ENCODE assay signal across 8 cellular contexts in genomic region chr21:25790122-25790951, GRCh38. TPM values are rescaled to one million over a fixed set of nuclear protein-coding genes. Genes with fewer than 3 reads are reported as not detected.
DNase-seq lines count a peak whose midpoint lies in the region; ATAC-seq, FAIRE-seq and TF ChIP-seq lines count a peak whose summit lies in the region.

No MANE protein-coding gene starts in this region.

- H3K27me3 ChIP-seq in pancreas = no peaks in the 10 kb centered on the region

- TF ChIP-seq POLR2A in A549 (IDR thresholded peaks at IDR 0.05; ENCODE audit: low read length) (no peak), lower leg skin (IDR thresholded peaks at IDR 0.05) (no peak)

- intact Hi-C loops in pancreas (cut with DNase I) (no loop called here), lower leg skin (cut with DNase I; ENCODE audit: low total_unique reads) (no loop called here)

- H3K27ac ChIP-seq in A549 = peak overlapping the region; percentile 50 to 62; a peak in 5 of 6 replicates
- H3K27ac ChIP-seq in pancreas = peak overlapping the region in 2 of 4 donors; percentile 25 to 33

- POLR2A ChIA-PET in A549 (lab: Yijun Ruan, JAX) = no interaction called here

- peak; percentile 26 to 32; a peak in 3 of 5 replicates for TF ChIP-seq RAD21 in A549 (conservative IDR thresholded peaks at IDR 0.05 in 1 of 2, IDR thresholded peaks at IDR 0.05 in 1 of 2)

- H3K9me3 ChIP-seq in A549 (no peaks in the 10 kb centered on the region), pancreas (no peaks in the 10 kb centered on the region)

- ATAC-seq in A549 (peak; percentile 86), HG02642 (IDR thresholded peaks at IDR 0.05; ENCODE audit: poor library complexity, unreplicated experiment) (peak; percentile 75), pancreas (peak; percentile 80 to 94 (median 90))

- H3K4me3 ChIP-seq in A549 (peak overlapping the region; percentile 36; the same call in 2 of the 3 replicates), pancreas (peak overlapping the region in 2 of 4 donors; percentile 20 to 43), lower leg skin (ENCODE audit: low read depth, poor library complexity, severe bottlenecking) (no peak overlapping the region)

- WGBS in A549 (ENCODE audit: missing lambda C conversion rate) = 28% methylated on average over 7 of the region's 7 CpGs
- WGBS in pancreas, 2 donors = 5% methylated on average over 7 of the region's 7 CpGs
- WGBS in lower leg skin, 2 donors = 16 to 21% methylated on average over 7 of the region's 7 CpGs

- FAIRE-seq in A549 (lab: Jason Lieb, UNC) (no peak), pancreas (lab: Jason Lieb, UNC) (no peak)

- H3K36me3 ChIP-seq in pancreas = no peaks in the 10 kb centered on the region

- CTCF ChIA-PET in A549 (lab: Yijun Ruan, JAX) = interaction anchor here (0.7 to 1.9 kb wide), 5 partner anchors 8 to 52 kb away, joined by 3 to 14 read pairs (median 3); no protein-coding TSS in a partner anchor

- H3K4me2 ChIP-seq in A549 = peak overlapping the region; percentile 74

- TF ChIP-seq CTCF in A549 (IDR thresholded peaks at IDR 0.05) = peak; percentile 13; the same call in 1 of the 3 replicates
- peak in 1 of 4 donors; percentile 12 for TF ChIP-seq CTCF in pancreas (IDR thresholded peaks at IDR 0.05)
- TF ChIP-seq CTCF in lower leg skin (IDR thresholded peaks at IDR 0.05) = no peak

- peak; percentile 10 to 44 for DNase-seq in A549 (ENCODE audit: low read depth in 1 of 2, low spot score in 1 of 2)
- DNase-seq in GDM1 (lab: John Stamatoyannopoulos, UW) = peak; percentile 6
- peak; percentile 32 for DNase-seq in NCI-H2196 treated with DMSO at 0.1 percent for 48 hours (lab: John Stamatoyannopoulos, UW; ENCODE audit: unreplicated experiment)
- peak; percentile 29 to 38 for DNase-seq in activated T-cell treated with anti-CD3 and anti-CD28 coated beads, Interleukin-2, amount 50 U/mL, for 48 hours
- DNase-seq in globus pallidus (ENCODE audit: low spot score) = peak; percentile 60
- DNase-seq in pancreas = peak in 1 of 6 donors; percentile 16
- no peak for DNase-seq in lower leg skin (ENCODE audit: low spot score in 2 of 2)

- no peaks in the 10 kb centered on the region for H3K4me1 ChIP-seq in A549
- H3K4me1 ChIP-seq in pancreas = peaks cover 0 to 6% (median 5%) of the 10 kb centered on the region in 3 donors

- TF ChIP-seq EP300 in A549 (IDR thresholded peaks at IDR 0.05) = no peak

TF ChIP-seq in A549, 52 proteins besides CTCF, POLR2A, EP300 and RAD21:
- TF ChIP-seq CEBPB (IDR thresholded peaks at IDR 0.05) (no peak), HMGXB4 (CRISPR knock-in tag; IDR thresholded peaks at IDR 0.05; ENCODE audit: borderline replicate concordance) (no peak), SMC3 (IDR thresholded peaks at IDR 0.05) (no peak), MAX (IDR thresholded peaks at IDR 0.05) (peak; percentile 42; the same call in 1 of the 2 replicates), SREBF2 (IDR thresholded peaks at IDR 0.05) (no peak), PHF8 (IDR thresholded peaks at IDR 0.05; ENCODE audit: borderline replicate concordance, low read depth) (no peak), JUN (IDR thresholded peaks at IDR 0.05) (no peak), HOXB5 (CRISPR knock-in tag; IDR thresholded peaks at IDR 0.05) (no peak), ATOH8 (CRISPR knock-in tag; IDR thresholded peaks at IDR 0.05; ENCODE audit: low read depth) (no peak), ZSCAN20 (CRISPR knock-in tag; IDR thresholded peaks at IDR 0.05) (no peak), MAFK (IDR thresholded peaks at IDR 0.05; ENCODE audit: partially characterized antibody) (peak; percentile 76), TP53 (CRISPR knock-in tag; IDR thresholded peaks at IDR 0.05) (no peak), HEYL (CRISPR knock-in tag; IDR thresholded peaks at IDR 0.05) (no peak), EHF (CRISPR knock-in tag; IDR thresholded peaks at IDR 0.05) (no peak)

RNA-seq across cellular contexts. Expression of gene GABPA, which starts 55.6 kb away (rescaled TPM):
- polyA plus RNA-seq in A549 (2011; rRNA removed) (17.3 and 20.0 TPM in 2 replicates), A549 (2017; fragmentation: RNase III; extraction: RNeasy Plus Mini Kit Qiagen cat#74134 plus additional on column Dnase treatment) (6.9 to 7.3 TPM (median 7.1 TPM) in 3 replicates), pancreas (1 to 10 TPM; 3.7 to 6.3 TPM)
- 2.9 TPM in 2 replicates for polyA plus RNA-seq in A549 (2012; cell fraction: cytosol; rRNA removed)
- polyA plus RNA-seq in A549 (2012; cell fraction: nucleus; rRNA removed) = 1.7 and 2.6 TPM in 2 replicates
- 3.1 and 5.4 TPM in 2 replicates for polyA minus RNA-seq in A549 (2011; rRNA and poly(A)+ RNA removed)
- total RNA-seq in pancreas (10 to 100 TPM in 1 of 6 donors, 1 to 10 TPM in 5; 6.6 to 14.7 (median 9.1) TPM), lower leg skin (10 to 100 TPM; 14.8 to 19.1 (median 16.8) TPM)

RNA-seq across cellular contexts. Expression of gene ATP5PF, which starts 55.6 kb away (rescaled TPM):
- polyA plus RNA-seq in A549 (2011; rRNA removed) (143 and 202 TPM in 2 replicates), A549 (2017; fragmentation: RNase III; extraction: RNeasy Plus Mini Kit Qiagen cat#74134 plus additional on column Dnase treatment) (221 to 227 TPM (median 224 TPM) in 3 replicates), pancreas (100 to 1,000 TPM; 121 to 158 TPM)
- polyA plus RNA-seq in A549 (2012; cell fraction: cytosol; rRNA removed) = 152 and 161 TPM in 2 replicates
- polyA plus RNA-seq in A549 (2012; cell fraction: nucleus; rRNA removed) = 29.5 and 39.1 TPM in 2 replicates
- 13.9 and 18.1 TPM in 2 replicates for polyA minus RNA-seq in A549 (2011; rRNA and poly(A)+ RNA removed)
- total RNA-seq in pancreas (10 to 100 TPM; 35.5 to 60.1 (median 47.8) TPM), lower leg skin (10 to 100 TPM; 28.6 to 55.7 (median 40.5) TPM)

Comparison
In these comparisons a context has a peak if more than half of its experiments do, and no peak if none do; other contexts are left out.
1. DNase-seq: peak in A549 (2 of 2), GDM1 (single experiment), NCI-H2196 treated with DMSO at 0.1 percent for 48 hours (single experiment), activated T-cell treated with anti-CD3 and anti-CD28 coated beads, Interleukin-2, amount 50 U/mL, for 48 hours (2 of 2) and globus pallidus (single experiment); none in lower leg skin (0 of 2).
2. Peak in every context shown above with its lines, with median percentiles within 50 percentile points of each other: ATAC-seq.